ENCODE assay signal across 12 cellular contexts in genomic region chr2:234447189-234447588, GRCh38. TPM values are rescaled to one million over a fixed set of nuclear protein-coding genes. Genes with fewer than 3 reads are reported as not detected.
A peak's percentile ranks its signal among the peaks of the same experiment; 100 is the strongest.
DNase-seq lines count a peak whose midpoint lies in the region; ATAC-seq lines count a peak whose summit lies in the region.
"Had no signal": no experiment of that assay in that cellular context is flagged by ENCODE, and none has a peak within 500 bp of the region (broad histone marks: within the 10 kb centered on the region; RNA-seq: fewer than 3 reads in every experiment).

No MANE protein-coding gene starts in this region.

- peaks cover 38% of the 10 kb centered on the region for H3K36me3 Mint-ChIP-seq in activated CD4-positive, alpha-beta T cell treated with anti-CD3 and anti-CD28 coated beads, Interleukin-2, amount 10 ng/mL, durations not matched to agents 24 days and 14 days (ENCODE audit: low read depth)
- H3K36me3 Mint-ChIP-seq in activated CD4-positive, alpha-beta memory T cell treated with anti-CD3 and anti-CD28 coated beads, Interleukin-2, amount 10 ng/mL, durations not matched to agents 7 days and 5 days (ENCODE audit: low read depth): peaks cover 66% of the 10 kb centered on the region
- H3K36me3 Mint-ChIP-seq in stimulated activated memory B cell treated with anti-CD40 and anti-IgM and Interleukin-4, amounts not matched to agents 10 μg/mL and 1 μg/mL and 100 μg/mL, for 72 hours: no peaks in the 10 kb centered on the region

- ATAC-seq in stimulated activated memory B cell treated with anti-CD40 and anti-IgM and Interleukin-4, amounts not matched to agents 10 μg/mL and 1 μg/mL and 100 μg/mL, for 72 hours: no peak
- no peak for ATAC-seq in GM18870 (IDR thresholded peaks at IDR 0.05; ENCODE audit: unreplicated experiment)
- ATAC-seq: A549 had no signal

- POLR2A ChIA-PET in activated CD4-positive, alpha-beta memory T cell treated with anti-CD3 and anti-CD28 coated beads, Interleukin-2, amount 10 ng/mL, durations not matched to agents 7 days and 5 days (lab: Charles Lee): interaction anchor here (0.7 to 17.4 kb wide), 20 partner anchors 7 to 169 kb away, joined by 3 to 410 read pairs (median 6); partner anchors contain the start of gene ARL4C

- no peaks in the 10 kb centered on the region for H3K36me3 ChIP-seq in H7 (replicated peaks; ENCODE audit: control insufficient read depth, insufficient read depth, low read length)
- H3K36me3 ChIP-seq: thoracic aorta had no signal

- H3K9me3 Mint-ChIP-seq in activated CD4-positive, alpha-beta T cell treated with anti-CD3 and anti-CD28 coated beads, Interleukin-2, amount 10 ng/mL, durations not matched to agents 24 days and 14 days: peaks cover under 1% of the 10 kb centered on the region
- H3K9me3 Mint-ChIP-seq in activated CD4-positive, alpha-beta memory T cell treated with anti-CD3 and anti-CD28 coated beads, Interleukin-2, amount 10 ng/mL, durations not matched to agents 7 days and 5 days: peaks cover 13% of the 10 kb centered on the region
- no peaks in the 10 kb centered on the region for H3K9me3 Mint-ChIP-seq in stimulated activated memory B cell treated with anti-CD40 and anti-IgM and Interleukin-4, amounts not matched to agents 10 μg/mL and 1 μg/mL and 100 μg/mL, for 72 hours

- H3K27ac Mint-ChIP-seq in activated CD4-positive, alpha-beta T cell treated with anti-CD3 and anti-CD28 coated beads, Interleukin-2, amount 10 ng/mL, durations not matched to agents 24 days and 14 days: peak overlapping the region; percentile 100
- H3K27ac Mint-ChIP-seq in activated CD4-positive, alpha-beta memory T cell treated with anti-CD3 and anti-CD28 coated beads, Interleukin-2, amount 10 ng/mL, durations not matched to agents 7 days and 5 days: peak overlapping the region; percentile 99
- peak overlapping the region; percentile 97 for H3K27ac Mint-ChIP-seq in stimulated activated memory B cell treated with anti-CD40 and anti-IgM and Interleukin-4, amounts not matched to agents 10 μg/mL and 1 μg/mL and 100 μg/mL, for 72 hours

- no peak overlapping the region for H3K4me3 ChIP-seq in H7 (ENCODE audit: insufficient read depth, low read depth, low read length)
- H3K4me3 ChIP-seq: A549, thoracic aorta had no signal

- H3K4me3 Mint-ChIP-seq in activated CD4-positive, alpha-beta T cell treated with anti-CD3 and anti-CD28 coated beads, Interleukin-2, amount 10 ng/mL, durations not matched to agents 24 days and 14 days: peak overlapping the region; percentile 85
- no peak overlapping the region for H3K4me3 Mint-ChIP-seq in activated CD4-positive, alpha-beta memory T cell treated with anti-CD3 and anti-CD28 coated beads, Interleukin-2, amount 10 ng/mL, durations not matched to agents 7 days and 5 days
- H3K4me3 Mint-ChIP-seq in stimulated activated memory B cell treated with anti-CD40 and anti-IgM and Interleukin-4, amounts not matched to agents 10 μg/mL and 1 μg/mL and 100 μg/mL, for 72 hours: no peak overlapping the region

- peak overlapping the region; percentile 93 for H3K27ac ChIP-seq in epithelial cell of prostate

- DNase-seq in activated CD4-positive, alpha-beta T cell treated with anti-CD3 and anti-CD28 coated beads, Interleukin-2, amount 10 ng/mL, durations not matched to agents 24 days and 14 days: peak; percentile 64
- DNase-seq in activated CD4-positive, alpha-beta T cell treated with anti-CD3 and anti-CD28 coated beads, Interleukin-2, amount 50 U/mL, for 48 hours: no peak
- DNase-seq in activated CD4-positive, alpha-beta memory T cell treated with anti-CD3 and anti-CD28 coated beads, Interleukin-2, amount 10 ng/mL, durations not matched to agents 7 days and 5 days: no peak
- DNase-seq in epithelial cell of prostate (ENCODE audit: low read depth, low spot score): no peak
- no peak for DNase-seq in GM03348 (ENCODE audit: low spot score)
- DNase-seq in H7: no peak
- DNase-seq: DMS53, NCI-H2171 had no signal

- peaks cover 3% of the 10 kb centered on the region for H3K27me3 ChIP-seq in H7 (ENCODE audit: control insufficient read depth, insufficient read depth, low read length)

- peaks cover 83% of the 10 kb centered on the region for H3K4me1 Mint-ChIP-seq in activated CD4-positive, alpha-beta T cell treated with anti-CD3 and anti-CD28 coated beads, Interleukin-2, amount 10 ng/mL, durations not matched to agents 24 days and 14 days
- peaks cover 86% of the 10 kb centered on the region for H3K4me1 Mint-ChIP-seq in activated CD4-positive, alpha-beta memory T cell treated with anti-CD3 and anti-CD28 coated beads, Interleukin-2, amount 10 ng/mL, durations not matched to agents 7 days and 5 days
- H3K4me1 Mint-ChIP-seq in stimulated activated memory B cell treated with anti-CD40 and anti-IgM and Interleukin-4, amounts not matched to agents 10 μg/mL and 1 μg/mL and 100 μg/mL, for 72 hours: peaks cover 57% of the 10 kb centered on the region

- no peaks in the 10 kb centered on the region for H3K27me3 Mint-ChIP-seq in activated CD4-positive, alpha-beta T cell treated with anti-CD3 and anti-CD28 coated beads, Interleukin-2, amount 10 ng/mL, durations not matched to agents 24 days and 14 days
- H3K27me3 Mint-ChIP-seq in activated CD4-positive, alpha-beta memory T cell treated with anti-CD3 and anti-CD28 coated beads, Interleukin-2, amount 10 ng/mL, durations not matched to agents 7 days and 5 days: no peaks in the 10 kb centered on the region
- H3K27me3 Mint-ChIP-seq in stimulated activated memory B cell treated with anti-CD40 and anti-IgM and Interleukin-4, amounts not matched to agents 10 μg/mL and 1 μg/mL and 100 μg/mL, for 72 hours: no peaks in the 10 kb centered on the region

- intact Hi-C loops in activated CD4-positive, alpha-beta T cell treated with anti-CD3 and anti-CD28 coated beads, Interleukin-2, amount 10 ng/mL, durations not matched to agents 24 days and 14 days (cut with micrococcal nuclease): no loop called here

- CTCF ChIA-PET in activated CD4-positive, alpha-beta memory T cell treated with anti-CD3 and anti-CD28 coated beads, Interleukin-2, amount 10 ng/mL, durations not matched to agents 7 days and 5 days (lab: Charles Lee): interaction anchor here (0.8 to 3.0 kb wide), 14 partner anchors 12 to 312 kb away, joined by 3 to 20 read pairs (median 6); partner anchors contain the start of gene ARL4C

RNA-seq across cellular contexts. Expression of gene ARL4C, which starts 49.7 kb away (rescaled TPM):
- 43.2 and 45.0 TPM in 2 replicates for total RNA-seq in activated CD4-positive, alpha-beta T cell treated with anti-CD3 and anti-CD28 coated beads, Interleukin-2, amount 10 ng/mL, durations not matched to agents 24 days and 14 days
- total RNA-seq in activated CD4-positive, alpha-beta memory T cell treated with anti-CD3 and anti-CD28 coated beads, Interleukin-2, amount 10 ng/mL, durations not matched to agents 7 days and 5 days: 100 to 1,000 TPM; 445 to 449 TPM
- 3.4 and 3.6 TPM in 2 replicates for total RNA-seq in H7 (2014; rRNA removed; shearing (Covaris generic))
